Comparison of ENCODE assay signal across 8 cellular contexts in the genomic region with DNA sequence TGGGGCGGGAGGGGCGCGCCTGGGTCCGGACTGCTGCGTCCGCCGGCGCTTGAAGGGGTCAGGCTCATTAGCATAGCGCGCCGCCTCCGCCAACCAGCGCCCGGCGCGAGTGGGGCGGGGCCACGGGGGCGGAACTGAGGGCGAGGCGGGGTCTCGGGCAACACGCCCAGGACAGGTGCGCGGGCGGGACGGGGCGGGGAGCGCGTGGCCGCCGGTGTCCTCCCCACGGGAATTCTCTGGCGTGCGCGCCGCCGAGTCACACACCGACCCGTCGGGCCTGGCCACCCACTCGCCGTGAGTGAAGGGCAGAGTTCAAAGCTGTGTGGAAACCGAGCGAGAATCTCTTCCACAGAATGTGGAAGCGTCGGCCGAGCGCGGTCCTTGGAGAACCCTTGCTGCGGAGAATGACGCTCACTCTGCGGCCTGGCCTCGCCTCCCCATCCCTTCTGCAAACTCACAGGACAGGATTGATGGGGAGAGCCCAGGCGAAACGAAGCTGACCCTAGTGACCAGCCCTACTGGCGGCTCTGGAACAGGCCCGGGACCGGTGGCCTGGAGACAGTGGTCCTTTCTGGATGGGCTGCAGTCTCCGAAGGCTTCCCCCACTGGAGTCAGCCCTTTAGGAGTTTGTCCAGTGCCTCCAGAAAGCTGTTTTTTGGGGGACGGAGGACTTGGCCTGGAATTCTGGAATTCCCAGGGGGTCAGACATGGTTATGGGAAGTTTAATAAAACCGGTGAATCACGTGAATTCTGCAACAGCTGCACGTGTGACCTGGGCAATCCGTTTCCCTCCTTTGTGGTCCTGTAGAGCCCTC. TPM values are rescaled to one million over a fixed set of nuclear protein-coding genes. Genes with fewer than 3 reads are reported as not detected.
DNase-seq lines count a peak whose midpoint lies in the region; ATAC-seq, FAIRE-seq and TF ChIP-seq lines count a peak whose summit lies in the region.

TSS of gene SNAI3 (minus strand) at position 69 of the 815 bp plus-strand sequence. CDS start 101 bp downstream, outside the sequence.

- peaks cover 13% of the 10 kb centered on the region; the same call in 1 of the 2 replicates for H3K23me2 ChIP-seq in H1 (ENCODE audit: low read depth, low read length)

- H3K23ac ChIP-seq in H1 (ENCODE audit: insufficient read length) = no peak within 1 kb of the TSS

- H4K8ac ChIP-seq in H1 (ENCODE audit: extremely low read depth, insufficient read depth, low read length) = peak within 1 kb of the TSS; percentile 35

- no peak within 1 kb of the TSS for H3K27ac ChIP-seq in H1 (ENCODE audit: low read depth, low read length)

- ATAC-seq in GM18907 (IDR thresholded peaks at IDR 0.05; ENCODE audit: unreplicated experiment) (peak; percentile 58), HG03196 (IDR thresholded peaks at IDR 0.05; ENCODE audit: unreplicated experiment) (peak; percentile 65), mucosa of descending colon (peak; percentile 94)

- peak within 1 kb of the TSS; percentile 24 for H3K56ac ChIP-seq in H1 (replicated peaks; ENCODE audit: insufficient read length, low read depth, low read length)

- peaks cover 0 to 3% of the 10 kb centered on the region in 2 experiments for H4K20me1 ChIP-seq in H1 (replicated peaks in 1 of 2; ENCODE audit: control insufficient read depth in 1 of 2, insufficient read depth in 2 of 2, low read length in 2 of 2)

- no peaks in the 10 kb centered on the region for H3K79me1 ChIP-seq in H1 (ENCODE audit: low read depth, low read length)

- TF ChIP-seq CTCF in H1 (IDR thresholded peaks at IDR 0.05; ENCODE audit: control extremely low read depth in 1 of 3, insufficient read depth in 1 of 3, low read depth in 1 of 3, low read length in 3 of 3) = no peak
- TF ChIP-seq CTCF in mucosa of descending colon (IDR thresholded peaks at IDR 0.05) = no peak

- peak within 1 kb of the TSS; percentile 78 for H3K18ac ChIP-seq in H1 (ENCODE audit: extremely low read depth, low read length)

- H4K5ac ChIP-seq in H1 (ENCODE audit: insufficient read length, low read depth, low read length) = no peak within 1 kb of the TSS

- H4K91ac ChIP-seq in H1 (replicated peaks; ENCODE audit: insufficient read length, low read length) = peak within 1 kb of the TSS; percentile 12

- H2BK12ac ChIP-seq in H1 (ENCODE audit: low read depth, low read length) = peak within 1 kb of the TSS; percentile 80; the same call in 1 of the 2 replicates

- CTCF ChIA-PET in H1 (lab: Charles Lee; ENCODE audit: partially characterized antibody) = interaction anchor here (0.6 to 5.7 kb wide), 11 partner anchors 14 to 738 kb away, joined by 3 to 87 read pairs (median 3); no protein-coding TSS in a partner anchor

- 17% methylated on average over 40 of the region's 65 CpGs; no CpG with 5 or more reads in 1 of the 2 experiments for WGBS in H1 (ENCODE audit: extremely low coverage in 1 of 2, insufficient coverage in 1 of 2, insufficient read length in 1 of 2, insufficient replicate concordance in 2 of 2, low coverage in 1 of 2, low lambda C conversion rate in 2 of 2, missing lambda C conversion rate in 1 of 2), 2 experiments

- no peak within 1 kb of the TSS for H3K14ac ChIP-seq in H1 (ENCODE audit: insufficient read length)

- H3K4me3 ChIP-seq in H1 (ENCODE audit: extremely low read depth in 1 of 4, insufficient read depth in 2 of 4, low read depth in 3 of 4, low read length in 4 of 4) (peak within 1 kb of the TSS; percentile 61 to 77 (median 69)), mucosa of descending colon (peak within 1 kb of the TSS; percentile 9)

- no peak within 1 kb of the TSS for H2BK20ac ChIP-seq in H1 (ENCODE audit: low read length)

- H3K9ac ChIP-seq in H1 (replicated peaks in 1 of 4; ENCODE audit: extremely low read depth in 1 of 4, low read depth in 3 of 4, low read length in 3 of 4) = peak within 1 kb of the TSS; percentile 13 to 41 (median 22); a peak in 4 of 7 replicates

- H3K36me3 ChIP-seq in H1 (ENCODE audit: control insufficient read depth in 2 of 4, insufficient read depth in 4 of 4, low read length in 3 of 4) (no peaks in the 10 kb centered on the region), mucosa of descending colon (ENCODE audit: low read depth) (no peaks in the 10 kb centered on the region)

- peak within 1 kb of the TSS; percentile 97; the same call in 1 of the 2 replicates for H2BK15ac ChIP-seq in H1 (ENCODE audit: low read length)

- H3K4ac ChIP-seq in H1 (replicated peaks; ENCODE audit: insufficient read length, low read depth, low read length) = no peak within 1 kb of the TSS

- peak within 1 kb of the TSS; percentile 69 to 98 for H3K4me2 ChIP-seq in H1 (ENCODE audit: insufficient read depth in 1 of 2, low read depth in 2 of 2, low read length in 2 of 2)

- TF ChIP-seq EP300 in H1 (IDR thresholded peaks at IDR 0.05; ENCODE audit: borderline replicate concordance in 1 of 2, low read depth in 2 of 2, low read length in 2 of 2) = no peak

- H2BK120ac ChIP-seq in H1 (replicated peaks; ENCODE audit: low read depth, low read length) = no peak within 1 kb of the TSS

- H3K79me2 ChIP-seq in H1 (ENCODE audit: control insufficient read depth in 1 of 2, insufficient read depth in 2 of 2, low read length in 2 of 2) = no peaks in the 10 kb centered on the region

- peaks cover 0 to 12% (median 9%) of the 10 kb centered on the region in 4 experiments; a peak in 3 of 7 replicates for H3K27me3 ChIP-seq in H1 (replicated peaks in 1 of 4; ENCODE audit: control insufficient read depth in 3 of 4, extremely low read depth in 1 of 4, insufficient read depth in 3 of 4, low read length in 3 of 4)

- TF ChIP-seq POLR2A in H1 (IDR thresholded peaks at IDR 0.05; ENCODE audit: control extremely low read depth in 1 of 2, low read depth in 2 of 2, low read length in 2 of 2) = peak in 1 of 2 experiments; percentile 19; a peak in 1 of 3 replicates

- intact Hi-C loops in mucosa of descending colon (cut with DNase I, micrococcal nuclease) = no loop called here

- no peaks in the 10 kb centered on the region for H3K9me3 ChIP-seq in H1 (ENCODE audit: insufficient read depth in 2 of 2, low read depth in 1 of 2, low read length in 1 of 2)
- no peaks in the 10 kb centered on the region for H3K9me3 ChIP-seq in mucosa of descending colon

- TF ChIP-seq RAD21 in H1 (IDR thresholded peaks at IDR 0.05 in 1 of 2, conservative IDR thresholded peaks at IDR 0.05 in 1 of 2; ENCODE audit: low read depth in 2 of 2, low read length in 2 of 2) = no peak

- DNase-seq in AG08395 (ENCODE audit: low spot score) (peak; percentile 67), NCI-H748 treated with DMSO at 0.1 percent for 48 hours (lab: John Stamatoyannopoulos, UW) (peak; percentile 37), H1 (ENCODE audit: low read depth in 1 of 2, low spot score in 2 of 2) (peak; percentile 23 to 98), mucosa of descending colon (peak; percentile 93 to 96 (median 94))
- DNase-seq in activated CD8-positive, alpha-beta memory T cell treated with anti-CD3 and anti-CD28 coated beads for 24 hours = peak; percentile 95
- DNase-seq in stimulated activated CD8-positive, alpha-beta memory T cell treated with anti-CD3 and anti-CD28 coated beads, Interleukin-2, amount 100 ng/mL, for 48 hours (ENCODE audit: low read depth in 2 of 2) = peak; percentile 84 to 85

- POLR2A ChIA-PET in H1 (lab: Charles Lee; ENCODE audit: partially characterized antibody) = interaction anchor here (0.6 to 2.3 kb wide), 7 partner anchors 9 to 178 kb away, joined by 3 to 6 read pairs (median 3); no protein-coding TSS in a partner anchor

- peak within 1 kb of the TSS; percentile 68; the same call in 1 of the 2 replicates for H2AFZ ChIP-seq in H1 (ENCODE audit: low read length)

- FAIRE-seq in H1 (lab: Jason Lieb, UNC) = no peak

- H2BK5ac ChIP-seq in H1 (ENCODE audit: low read depth, low read length) = peak within 1 kb of the TSS; percentile 35; the same call in 1 of the 2 replicates

- H3K4me1 ChIP-seq in H1 (replicated peaks in 1 of 4; ENCODE audit: control insufficient read depth in 3 of 4, insufficient read depth in 4 of 4, low read length in 3 of 4) (peaks cover 0 to 8% (median 6%) of the 10 kb centered on the region in 4 experiments; a peak in 6 of 7 replicates), mucosa of descending colon (ENCODE audit: low read depth) (peaks cover 12% of the 10 kb centered on the region)

- no peak within 1 kb of the TSS for H2AK5ac ChIP-seq in H1 (ENCODE audit: low read depth, low read length)

TF ChIP-seq in H1, 55 proteins besides CTCF, POLR2A, EP300 and RAD21:
- TF ChIP-seq BACH1 (IDR thresholded peaks at IDR 0.05; ENCODE audit: low read length) (peak; percentile 22; the same call in 1 of the 2 replicates), SIX5 (IDR thresholded peaks at IDR 0.05; ENCODE audit: low read depth, low read length) (no peak), TAF7 (optimal IDR thresholded peaks at IDR 0.05; ENCODE audit: borderline replicate concordance, low read depth, low read length) (peak; percentile 64), EGR1 (IDR thresholded peaks at IDR 0.05; ENCODE audit: borderline replicate concordance, low read depth, low read length) (no peak), ASH2L (IDR thresholded peaks at IDR 0.05; ENCODE audit: low read length) (peak; percentile 32), FOSL1 (IDR thresholded peaks at IDR 0.05; ENCODE audit: insufficient read depth, low read depth, low read length) (no peak), KDM4A (IDR thresholded peaks at IDR 0.05; ENCODE audit: low read depth, low read length, severe bottlenecking) (peak; percentile 51), SUZ12 (IDR thresholded peaks at IDR 0.05; ENCODE audit: low read length) (no peak; the same call in 1 of the 2 replicates)
- TF ChIP-seq, protein P1, sequence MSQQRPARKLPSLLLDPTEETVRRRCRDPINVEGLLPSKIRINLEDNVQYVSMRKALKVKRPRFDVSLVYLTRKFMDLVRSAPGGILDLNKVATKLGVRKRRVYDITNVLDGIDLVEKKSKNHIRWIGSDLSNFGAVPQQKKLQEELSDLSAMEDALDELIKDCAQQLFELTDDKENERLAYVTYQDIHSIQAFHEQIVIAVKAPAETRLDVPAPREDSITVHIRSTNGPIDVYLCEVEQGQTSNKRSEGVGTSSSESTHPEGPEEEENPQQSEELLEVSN (IDR thresholded peaks at IDR 0.05) = peak; percentile 71
- TF ChIP-seq, protein P2, sequence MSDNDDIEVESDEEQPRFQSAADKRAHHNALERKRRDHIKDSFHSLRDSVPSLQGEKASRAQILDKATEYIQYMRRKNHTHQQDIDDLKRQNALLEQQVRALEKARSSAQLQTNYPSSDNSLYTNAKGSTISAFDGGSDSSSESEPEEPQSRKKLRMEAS (IDR thresholded peaks at IDR 0.05) = peak; percentile 61

RNA-seq across cellular contexts. Expression of gene SNAI3, which starts in this region (rescaled TPM):
- 8.5 and 8.7 TPM in 2 replicates for total RNA-seq in H1 (2021; fragmentation: NEBNext Ultra II Directional; extraction: Animal tissue kit (Norgen Biotek cat#: 25700))
- 13.3 and 15.8 TPM in 2 replicates for polyA plus RNA-seq in H1 (2011; rRNA removed)
- 9.4 TPM for polyA plus RNA-seq in H1 (2011; cell fraction: cytosol; rRNA removed)
- polyA plus RNA-seq in H1 (2011; cell fraction: nucleus; rRNA removed) = 11.3 TPM
- polyA plus RNA-seq in H1 (2012, experiment 1 of 2) = 5.5 to 8.7 TPM (median 8.3 TPM) in 4 replicates
- polyA plus RNA-seq in H1 (2012, experiment 2 of 2) = 9.6 TPM
- polyA plus RNA-seq in H1 (2013, experiment 1 of 2) = 9.0 TPM
- polyA plus RNA-seq in H1 (2013, experiment 2 of 2) = 9.0 TPM
- 4.3 and 5.2 TPM in 2 replicates for polyA minus RNA-seq in H1 (2011; rRNA and poly(A)+ RNA removed)
- 7.3 TPM for polyA minus RNA-seq in H1 (2011; cell fraction: cytosol; rRNA and poly(A)+ RNA removed)
- polyA minus RNA-seq in H1 (2011; cell fraction: nucleus; rRNA and poly(A)+ RNA removed) = 4.7 TPM
- total RNA-seq in mucosa of descending colon = under 1 TPM; 0.28 to 0.82 (median 0.55) TPM

Comparison
In these comparisons a context has a peak if more than half of its experiments do, and no peak if none do; other contexts are left out.
1. Peak in DNase-seq, ATAC-seq and H3K4me3 ChIP-seq in mucosa of descending colon; RNA of the gene not detected or under 1 TPM.
2. DNase-seq: peak in every context shown above with its lines; median percentile 95 in activated CD8-positive, alpha-beta memory T cell treated with anti-CD3 and anti-CD28 coated beads for 24 hours; 94 in mucosa of descending colon; 84 in stimulated activated CD8-positive, alpha-beta memory T cell treated with anti-CD3 and anti-CD28 coated beads, Interleukin-2, amount 100 ng/mL, for 48 hours; 67 in AG08395; 60 in H1; 37 in NCI-H748 treated with DMSO at 0.1 percent for 48 hours.